Comparison of ENCODE assay signal across 8 cellular contexts in genomic region chr2:3728104-3729054, GRCh38.
DNase-seq lines count a peak whose midpoint lies in the region; ATAC-seq and TF ChIP-seq lines count a peak whose summit lies in the region.

No MANE protein-coding gene starts in this region.

- TF ChIP-seq CTCF in epithelial cell of esophagus (IDR thresholded peaks at IDR 0.05; ENCODE audit: insufficient read depth, low read depth, low read length, missing control alignments), result peak; percentile 47

- peaks cover 17% of the 10 kb centered on the region for H3K27me3 Mint-ChIP-seq in activated T-cell treated with anti-CD3 and anti-CD28 coated beads, Interleukin-2, amount 50 U/mL, for 24 hours

- no peak for TF ChIP-seq EP300 in Ishikawa (IDR thresholded peaks at IDR 0.05; ENCODE audit: borderline replicate concordance)

- DNase-seq in GM03348 (ENCODE audit: low spot score) (peak; percentile 79), RKO (ENCODE audit: low spot score) (peak; percentile 65), epithelial cell of esophagus (ENCODE audit: low read depth) (peak; percentile 38), non-pigmented ciliary epithelial cell (ENCODE audit: low read depth) (peak; percentile 27)
- DNase-seq in activated naive CD4-positive, alpha-beta T cell treated with anti-CD3 and anti-CD28 coated beads, Interleukin-2, amount 50 U/mL, for 16 hours, result no peak
- DNase-seq in activated T-cell treated with anti-CD3 and anti-CD28 coated beads, Interleukin-2, amount 50 U/mL, for 24 hours, result no peak

- H3K4me3 Mint-ChIP-seq in activated T-cell treated with anti-CD3 and anti-CD28 coated beads, Interleukin-2, amount 50 U/mL, for 24 hours, result no peak overlapping the region

- H3K36me3 Mint-ChIP-seq in activated T-cell treated with anti-CD3 and anti-CD28 coated beads, Interleukin-2, amount 50 U/mL, for 24 hours (ENCODE audit: low read depth), result no peaks in the 10 kb centered on the region

- no peak for ATAC-seq in GM21526 (IDR thresholded peaks at IDR 0.05; ENCODE audit: low FRiP score, unreplicated experiment)

- H3K4me3 ChIP-seq in epithelial cell of esophagus (ENCODE audit: low read length), result no peak overlapping the region

- H3K4me1 Mint-ChIP-seq in activated T-cell treated with anti-CD3 and anti-CD28 coated beads, Interleukin-2, amount 50 U/mL, for 24 hours (ENCODE audit: low read depth), result peaks cover 2% of the 10 kb centered on the region

- no peak overlapping the region for H3K27ac Mint-ChIP-seq in activated T-cell treated with anti-CD3 and anti-CD28 coated beads, Interleukin-2, amount 50 U/mL, for 24 hours

- TF ChIP-seq RAD21 in Ishikawa (IDR thresholded peaks at IDR 0.05; ENCODE audit: low read depth), result peak; percentile 65

- H3K9me3 Mint-ChIP-seq in activated T-cell treated with anti-CD3 and anti-CD28 coated beads, Interleukin-2, amount 50 U/mL, for 24 hours, result no peaks in the 10 kb centered on the region

TF ChIP-seq in Ishikawa, 13 proteins besides CTCF, POLR2A, EP300 and RAD21:
- TF ChIP-seq REST (IDR thresholded peaks at IDR 0.05; ENCODE audit: low read depth) (no peak), NFIC (IDR thresholded peaks at IDR 0.05) (no peak), FOXM1 (IDR thresholded peaks at IDR 0.05; ENCODE audit: borderline replicate concordance, low read depth) (no peak), YY1 (IDR thresholded peaks at IDR 0.05; ENCODE audit: low read depth) (no peak)
TF ChIP-seq in Ishikawa: peak in this region for 0.

Comparison
In these comparisons a context has a peak if more than half of its experiments do, and no peak if none do; other contexts are left out.
1. DNase-seq: peak in GM03348 (single experiment), RKO (single experiment), epithelial cell of esophagus (single experiment) and non-pigmented ciliary epithelial cell (single experiment); none in activated naive CD4-positive, alpha-beta T cell treated with anti-CD3 and anti-CD28 coated beads, Interleukin-2, amount 50 U/mL, for 16 hours (single experiment) and activated T-cell treated with anti-CD3 and anti-CD28 coated beads, Interleukin-2, amount 50 U/mL, for 24 hours (single experiment).